Comparison of ENCODE assay signal across 9 cellular contexts in genomic region chr14:77804592-77804991, GRCh38. TPM values are rescaled to one million over a fixed set of nuclear protein-coding genes. Genes with fewer than 3 reads are reported as not detected.
DNase-seq lines count a peak whose midpoint lies in the region; ATAC-seq and TF ChIP-seq lines count a peak whose summit lies in the region.
"Had no signal": no experiment of that assay in that cellular context is flagged by ENCODE, and none has a peak within 500 bp of the region (broad histone marks: within the 10 kb centered on the region; RNA-seq: fewer than 3 reads in every experiment).

No MANE protein-coding gene starts in this region.

- DNase-seq in ELF-1 (ENCODE audit: low read depth, low spot score): peak; percentile 58
- peak; percentile 9 for DNase-seq in HT-29 (ENCODE audit: low spot score)
- DNase-seq in kidney tubule cell (ENCODE audit: low spot score): peak; percentile 13
- DNase-seq in gastrocnemius medialis: no peak
- DNase-seq in D341Med (ENCODE audit: low spot score): no peak
- no peak for DNase-seq in esophagus muscularis mucosa (ENCODE audit: extremely low spot score)

- no CpG with 5 or more reads among the region's 6 CpGs for WGBS in esophagus muscularis mucosa

- TF ChIP-seq POLR2A in gastrocnemius medialis (IDR thresholded peaks at IDR 0.05) (no peak), esophagus muscularis mucosa (IDR thresholded peaks at IDR 0.05; ENCODE audit: low read depth) (no peak)

- in situ Hi-C loops in gastrocnemius medialis (cut with MboI; ENCODE audit: low sequenced_read_pairs in 4 of 4): no loop called here

- H3K36me3 ChIP-seq in gastrocnemius medialis (no peaks in the 10 kb centered on the region), esophagus muscularis mucosa (no peaks in the 10 kb centered on the region)
- H3K36me3 ChIP-seq: adrenal gland had no signal

- H3K27ac ChIP-seq in gastrocnemius medialis (no peak overlapping the region), esophagus muscularis mucosa (replicated peaks in 1 of 4) (no peak overlapping the region)
- H3K27ac ChIP-seq: adrenal gland had no signal

- H3K4me1 ChIP-seq in gastrocnemius medialis (peaks cover 10 to 12% of the 10 kb centered on the region in 2 donors), esophagus muscularis mucosa (peaks cover 2 to 10% (median 8%) of the 10 kb centered on the region in 4 donors)

- TF ChIP-seq EP300 in esophagus muscularis mucosa (IDR thresholded peaks at IDR 0.05): no peak

- H3K4me3 ChIP-seq in WI38 (ENCODE audit: low read depth, low read length) (no peak overlapping the region), gastrocnemius medialis (no peak overlapping the region), esophagus muscularis mucosa (no peak overlapping the region)
- H3K4me3 ChIP-seq: adrenal gland had no signal

- intact Hi-C loops in gastrocnemius medialis (cut with DNase I; ENCODE audit: low total_unique reads): loop anchor here (5.0 kb wide), 1 partner anchor 187 kb away; the partner anchor contains the start of gene SPTLC2
- intact Hi-C loops in esophagus muscularis mucosa (cut with DNase I): no loop called here

- TF ChIP-seq CTCF in WI38 (IDR thresholded peaks at IDR 0.05; ENCODE audit: low read depth, low read length) (peak; percentile 22; the same call in 1 of the 2 replicates), gastrocnemius medialis (IDR thresholded peaks at IDR 0.05 in 4 of 5, conservative IDR thresholded peaks at IDR 0.05 in 1 of 5) (no peak), esophagus muscularis mucosa (IDR thresholded peaks at IDR 0.05) (no peak)

- H3K27me3 ChIP-seq in gastrocnemius medialis: no peaks in the 10 kb centered on the region
- H3K27me3 ChIP-seq in esophagus muscularis mucosa: no peaks in the 10 kb centered on the region
- H3K27me3 ChIP-seq: adrenal gland had no signal

- H3K9me3 ChIP-seq in gastrocnemius medialis: no peaks in the 10 kb centered on the region
- no peaks in the 10 kb centered on the region for H3K9me3 ChIP-seq in esophagus muscularis mucosa
- H3K9me3 ChIP-seq: adrenal gland had no signal

- ATAC-seq in gastrocnemius medialis (no peak), GM19397 (IDR thresholded peaks at IDR 0.05; ENCODE audit: unreplicated experiment) (no peak)

RNA-seq across cellular contexts. Expression of gene ADCK1, which starts 4.7 kb away (rescaled TPM):
- 3.7 and 4.3 TPM in 2 replicates for total RNA-seq in HT-29 (2014; rRNA removed; shearing (Covaris generic))
- total RNA-seq in gastrocnemius medialis (10 to 100 TPM in 1 of 4 donors, 1 to 10 TPM in 3; 3.5 to 11.0 (median 5.5) TPM), esophagus muscularis mucosa (1 to 10 TPM; 5.0 to 7.2 (median 5.7) TPM)

RNA-seq across cellular contexts. Expression of gene SNW1, which starts 43.6 kb away (rescaled TPM):
- 22.5 and 24.7 TPM in 2 replicates for total RNA-seq in HT-29 (2014; rRNA removed; shearing (Covaris generic))
- 10 to 100 TPM; 47.1 to 59.7 (median 54.4) TPM for total RNA-seq in gastrocnemius medialis
- total RNA-seq in esophagus muscularis mucosa: 10 to 100 TPM; 39.9 to 57.4 (median 51.0) TPM

Comparison
In these comparisons a context has a peak if more than half of its experiments do, and no peak if none do; other contexts are left out.
1. DNase-seq: peak in ELF-1 (single experiment), HT-29 (single experiment) and kidney tubule cell (single experiment); none in gastrocnemius medialis (0 of 2), D341Med (single experiment) and esophagus muscularis mucosa (single experiment).